1 cellular context compared by ENCODE assay signal in genomic region chr3:112372396-112372795, GRCh38.
TF ChIP-seq lines count a peak whose summit lies in the region.

No MANE protein-coding gene starts in this region.

TF ChIP-seq in SK-N-SH treated with all-trans-retinoic acid at 6 μM for 48 hours, 23 proteins besides CTCF, POLR2A, EP300 and RAD21 (continued from another document):
- TF ChIP-seq POU6F1 (CRISPR knock-in tag; IDR thresholded peaks at IDR 0.05; ENCODE audit: borderline replicate concordance, low read depth): no peak
- TF ChIP-seq TOX (CRISPR knock-in tag; IDR thresholded peaks at IDR 0.05; ENCODE audit: borderline replicate concordance): no peak
- no peak for TF ChIP-seq SNAI2 (CRISPR knock-in tag; IDR thresholded peaks at IDR 0.05)
- no peak for TF ChIP-seq PATZ1 (CRISPR knock-in tag; IDR thresholded peaks at IDR 0.05; ENCODE audit: borderline replicate concordance)
- no peak for TF ChIP-seq TSHZ2 (CRISPR knock-in tag; IDR thresholded peaks at IDR 0.05)
- no peak for TF ChIP-seq ESRRG (CRISPR knock-in tag; IDR thresholded peaks at IDR 0.05)
- TF ChIP-seq CREB5 (CRISPR knock-in tag; IDR thresholded peaks at IDR 0.05; ENCODE audit: low read depth): no peak
